ENCODE assay signal across 8 cellular contexts in genomic region chr6:22828179-22829062, GRCh38.
DNase-seq lines count a peak whose midpoint lies in the region; ATAC-seq and TF ChIP-seq lines count a peak whose summit lies in the region.

No MANE protein-coding gene starts in this region.

- peaks cover 0 to 2% (median 0%) of the 10 kb centered on the region in 3 donors for H3K27me3 Mint-ChIP-seq in CD14-positive monocyte (ENCODE audit: low read depth in 3 of 3)

- no peak overlapping the region for H3K4me3 Mint-ChIP-seq in CD14-positive monocyte

- peaks cover 0 to 2% (median 0%) of the 10 kb centered on the region in 7 donors for H3K9me3 Mint-ChIP-seq in CD14-positive monocyte

- ATAC-seq in GM21723 (IDR thresholded peaks at IDR 0.05; ENCODE audit: unreplicated experiment) (no peak), GM21528 (IDR thresholded peaks at IDR 0.05; ENCODE audit: low FRiP score, unreplicated experiment) (no peak)

- intact Hi-C loops in CD14-positive monocyte (cut with micrococcal nuclease) = no loop called here

- H3K27ac Mint-ChIP-seq in CD14-positive monocyte = no peak overlapping the region

- in situ Hi-C loops in SK-MEL-5 (cut with HindIII; ENCODE audit: low pct_unique_long_range_greater_than_20kb, low sequenced_read_pairs) = no loop called here

- no peaks in the 10 kb centered on the region for H3K36me3 Mint-ChIP-seq in CD14-positive monocyte

- DNase-seq in CD14-positive monocyte (ENCODE audit: low spot score) (no peak), HT1080 (ENCODE audit: low read depth) (peak; percentile 89), SK-MEL-5 (ENCODE audit: low read depth, low spot score) (peak; percentile 93), foreskin fibroblast (peak; percentile 89 to 95), renal cortical epithelial cell (ENCODE audit: low read depth) (peak; percentile 100), MV-4-11 (lab: John Stamatoyannopoulos, UW) (no peak)

- peak; percentile 17 for TF ChIP-seq CTCF in CD14-positive monocyte (IDR thresholded peaks at IDR 0.05)
- peak; percentile 44 for TF ChIP-seq CTCF in foreskin fibroblast (IDR thresholded peaks at IDR 0.05; ENCODE audit: low read depth, low read length)

- no peaks in the 10 kb centered on the region for H3K4me1 Mint-ChIP-seq in CD14-positive monocyte

- H3K4me3 ChIP-seq in foreskin fibroblast (ENCODE audit: low read depth in 1 of 2, low read length in 2 of 2) = no peak overlapping the region

Comparison
In these comparisons a context has a peak if more than half of its experiments do, and no peak if none do; other contexts are left out.
1. DNase-seq: peak in HT1080 (single experiment), SK-MEL-5 (single experiment), foreskin fibroblast (2 of 2) and renal cortical epithelial cell (single experiment); none in CD14-positive monocyte (single experiment) and MV-4-11 (single experiment).